In genomic region chr5:171984748-171985419, GRCh38 we compare ENCODE assay signal across 9 cellular contexts. TPM values are rescaled to one million over a fixed set of nuclear protein-coding genes. Genes with fewer than 3 reads are reported as not detected.
A peak's percentile ranks its signal among the peaks of the same experiment; 100 is the strongest.
DNase-seq lines count a peak whose midpoint lies in the region; ATAC-seq and TF ChIP-seq lines count a peak whose summit lies in the region.
"Had no signal": no experiment of that assay in that cellular context is flagged by ENCODE, and none has a peak within 500 bp of the region (broad histone marks: within the 10 kb centered on the region; RNA-seq: fewer than 3 reads in every experiment).

No MANE protein-coding gene starts in this region.

- peak overlapping the region; percentile 1 for H3K27ac Mint-ChIP-seq in activated naive CD8-positive, alpha-beta T cell treated with anti-CD3 and anti-CD28 coated beads, Interleukin-2, amount 10 ng/mL, durations not matched to agents 7 days and 5 days
- peak overlapping the region; percentile 20 for H3K27ac Mint-ChIP-seq in osteocyte (ENCODE audit: unreplicated experiment)

- no peak overlapping the region for H3K4me3 Mint-ChIP-seq in activated naive CD8-positive, alpha-beta T cell treated with anti-CD3 and anti-CD28 coated beads, Interleukin-2, amount 10 ng/mL, durations not matched to agents 7 days and 5 days
- H3K4me3 Mint-ChIP-seq in osteocyte (ENCODE audit: unreplicated experiment) = no peak overlapping the region

- peaks cover 50% of the 10 kb centered on the region for H3K36me3 Mint-ChIP-seq in activated naive CD8-positive, alpha-beta T cell treated with anti-CD3 and anti-CD28 coated beads, Interleukin-2, amount 10 ng/mL, durations not matched to agents 7 days and 5 days
- H3K36me3 Mint-ChIP-seq in osteocyte (ENCODE audit: unreplicated experiment) = peaks cover 8% of the 10 kb centered on the region

- no peaks in the 10 kb centered on the region for H3K27me3 Mint-ChIP-seq in activated naive CD8-positive, alpha-beta T cell treated with anti-CD3 and anti-CD28 coated beads, Interleukin-2, amount 10 ng/mL, durations not matched to agents 7 days and 5 days
- H3K27me3 Mint-ChIP-seq in osteocyte (ENCODE audit: unreplicated experiment) = no peaks in the 10 kb centered on the region

- H3K9me3 Mint-ChIP-seq in activated naive CD8-positive, alpha-beta T cell treated with anti-CD3 and anti-CD28 coated beads, Interleukin-2, amount 10 ng/mL, durations not matched to agents 7 days and 5 days = peaks cover 5% of the 10 kb centered on the region
- H3K9me3 Mint-ChIP-seq in osteocyte (ENCODE audit: unreplicated experiment) = no peaks in the 10 kb centered on the region

- no peak for DNase-seq in activated CD4-positive, CD25-positive, alpha-beta regulatory T cell (lab: John Stamatoyannopoulos, UW)
- DNase-seq in HS-27A (ENCODE audit: low read depth) (peak; percentile 42), osteocyte (ENCODE audit: extremely low spot score, unreplicated experiment) (no peak), NCI-H187 treated with DMSO at 0.1 percent for 48 hours (lab: John Stamatoyannopoulos, UW) (no peak), HT-29 (ENCODE audit: low spot score) (no peak)
- no peak for DNase-seq in activated naive CD8-positive, alpha-beta T cell treated with anti-CD3 and anti-CD28 coated beads, Interleukin-2, amount 10 ng/mL, durations not matched to agents 7 days and 5 days
- DNase-seq: midbrain had no signal

- POLR2A ChIA-PET in activated naive CD8-positive, alpha-beta T cell treated with anti-CD3 and anti-CD28 coated beads, Interleukin-2, amount 10 ng/mL, durations not matched to agents 7 days and 5 days (lab: Charles Lee) = interaction anchor here (1.1 to 1.5 kb wide), 2 partner anchors 8 to 21 kb away, joined by 3 to 7 read pairs; partner anchors contain the start of gene FBXW11

- TF ChIP-seq CTCF in osteocyte (IDR thresholded peaks at IDR 0.05) = no peak

- peak; percentile 78 to 81 for ATAC-seq in activated CD4-positive, CD25-positive, alpha-beta regulatory T cell treated with anti-CD3 and anti-CD28 coated beads, Interleukin-2, amount 50 U/mL, for 24 hours
- ATAC-seq in activated naive CD8-positive, alpha-beta T cell treated with anti-CD3 and anti-CD28 coated beads, Interleukin-2, amount 10 ng/mL, durations not matched to agents 7 days and 5 days (ENCODE audit: low read depth) = peak; percentile 89
- no peak for ATAC-seq in HG03139 (IDR thresholded peaks at IDR 0.05; ENCODE audit: unreplicated experiment)

- peaks cover 22% of the 10 kb centered on the region for H3K4me1 Mint-ChIP-seq in activated naive CD8-positive, alpha-beta T cell treated with anti-CD3 and anti-CD28 coated beads, Interleukin-2, amount 10 ng/mL, durations not matched to agents 7 days and 5 days
- peaks cover 16% of the 10 kb centered on the region for H3K4me1 Mint-ChIP-seq in osteocyte (ENCODE audit: unreplicated experiment)

RNA-seq across cellular contexts. Expression of gene FBXW11, which starts 21.6 kb away (rescaled TPM):
- total RNA-seq in activated naive CD8-positive, alpha-beta T cell treated with anti-CD3 and anti-CD28 coated beads, Interleukin-2, amount 10 ng/mL, durations not matched to agents 7 days and 5 days = 10 to 100 TPM; 35.4 to 37.7 TPM
- total RNA-seq in osteocyte = 60.1 and 61.4 TPM in 2 replicates
- 30.4 and 33.4 TPM in 2 replicates for total RNA-seq in HT-29 (2014; rRNA removed; shearing (Covaris generic))
